In genomic region chr16:84396082-84396481, GRCh38 we compare ENCODE assay signal across 14 cellular contexts. TPM values are rescaled to one million over a fixed set of nuclear protein-coding genes. Genes with fewer than 3 reads are reported as not detected.
"Had no signal": no experiment of that assay in that cellular context is flagged by ENCODE, and none has a peak within 500 bp of the region (broad histone marks: within the 10 kb centered on the region; RNA-seq: fewer than 3 reads in every experiment).

No MANE protein-coding gene starts in this region.

RNA-seq across cellular contexts. Expression of gene ATP2C2, which starts 27.7 kb away (rescaled TPM):
- total RNA-seq: activated CD4-positive, alpha-beta memory T cell treated with anti-CD3 and anti-CD28 coated beads for 36 hours; activated CD4-positive, alpha-beta T cell treated with anti-CD3 and anti-CD28 coated beads, Interleukin-2, amount 10 ng/mL, durations not matched to agents 24 days and 14 days; activated CD8-positive, alpha-beta memory T cell treated with anti-CD3 and anti-CD28 coated beads for 36 hours; activated naive CD4-positive, alpha-beta T cell treated with anti-CD3 and anti-CD28 coated beads for 36 hours; activated naive CD8-positive, alpha-beta T cell treated with anti-CD3 and anti-CD28 coated beads for 36 hours; activated T-helper 1 cell treated with anti-CD3 and anti-CD28 coated beads, Interleukin-12 subunit alpha, Interleukin-12 subunit beta, Interleukin-2, Interleukin-4 antibody, amounts not matched to agents 30 ng/mL and 10 ng/mL and 1 ng/mL, durations not matched to agents 14 hours and 24 hours and 36 hours; cardiac muscle cell; fibroblast of lung; fibroblast of villous mesenchyme; left cardiac atrium; myocyte; natural killer cell treated with Interleukin-12 subunit alpha and Interleukin-12 subunit beta and Interleukin-15 and Interleukin-18, amount 100 ng/mL, for 72 hours; osteoblast; subcutaneous adipose tissue had no signal
